In the genomic region with DNA sequence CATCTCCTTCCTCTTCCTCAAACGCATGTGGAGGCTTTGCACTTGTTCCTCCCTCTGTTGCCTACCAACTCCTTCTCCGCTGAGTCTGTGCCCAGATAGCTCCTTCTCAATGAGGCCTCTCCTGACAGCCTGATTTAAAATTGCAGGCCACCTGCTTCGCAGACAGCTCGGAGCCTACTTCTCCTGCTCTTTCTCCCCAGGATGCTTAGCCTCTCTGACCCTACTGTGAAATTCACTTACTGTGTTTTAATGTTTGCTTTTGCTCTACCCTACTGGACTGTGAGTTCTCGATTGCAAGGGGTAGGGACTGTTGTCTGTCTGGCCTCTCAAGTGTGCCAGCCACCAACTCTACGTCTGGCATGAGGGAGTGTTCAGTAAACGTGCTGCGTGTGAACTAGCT, we compare ENCODE assay signal across 17 cellular contexts.
DNase-seq lines count a peak whose midpoint lies in the region; ATAC-seq, FAIRE-seq and TF ChIP-seq lines count a peak whose summit lies in the region.
"Had no signal": no experiment of that assay in that cellular context is flagged by ENCODE, and none has a peak within 500 bp of the region (broad histone marks: within the 10 kb centered on the region; RNA-seq: fewer than 3 reads in every experiment).

No MANE protein-coding gene starts in this region.

- H3K4me3 Mint-ChIP-seq in glutamatergic neuron (ENCODE audit: unreplicated experiment): no peak overlapping the region
- H3K4me3 Mint-ChIP-seq in activated naive CD4-positive, alpha-beta T cell treated with anti-CD3 and anti-CD28 coated beads for 36 hours: no peak overlapping the region
- H3K4me3 Mint-ChIP-seq: central memory CD8-positive, alpha-beta T cell; natural killer cell had no signal

- H3K4me1 ChIP-seq in BLaER1 treated with 17β-estradiol and CSF1 and Interleukin-3, amounts not matched to agents 10 nM and 100 nM: peaks cover 9 to 34% (median 15%) of the 10 kb centered on the region in 10 experiments; a peak in 16 of 20 replicates

- TF ChIP-seq CTCF in glutamatergic neuron (IDR thresholded peaks at IDR 0.05; ENCODE audit: partially characterized antibody, unreplicated experiment): no peak

- peak overlapping the region in 6 of 11 experiments; percentile 13 to 34 (median 28); a peak in 6 of 22 replicates for H3K4me2 ChIP-seq in BLaER1 treated with 17β-estradiol and CSF1 and Interleukin-3, amounts not matched to agents 10 nM and 100 nM

- H3K27me3 Mint-ChIP-seq in glutamatergic neuron (ENCODE audit: unreplicated experiment): no peaks in the 10 kb centered on the region
- no peaks in the 10 kb centered on the region for H3K27me3 Mint-ChIP-seq in activated naive CD4-positive, alpha-beta T cell treated with anti-CD3 and anti-CD28 coated beads for 36 hours (ENCODE audit: low read depth)
- H3K27me3 Mint-ChIP-seq: central memory CD8-positive, alpha-beta T cell had no signal

- peaks cover 0 to 56% (median 16%) of the 10 kb centered on the region in 11 experiments; a peak in 11 of 22 replicates for H4K20me1 ChIP-seq in BLaER1 treated with 17β-estradiol and CSF1 and Interleukin-3, amounts not matched to agents 10 nM and 100 nM

- no peaks in the 10 kb centered on the region for H3K36me3 Mint-ChIP-seq in glutamatergic neuron (ENCODE audit: unreplicated experiment)
- H3K36me3 Mint-ChIP-seq in activated naive CD4-positive, alpha-beta T cell treated with anti-CD3 and anti-CD28 coated beads for 36 hours (ENCODE audit: low read depth): no peaks in the 10 kb centered on the region
- H3K36me3 Mint-ChIP-seq: natural killer cell had no signal

- intact Hi-C loops in activated naive CD4-positive, alpha-beta T cell treated with anti-CD3 and anti-CD28 coated beads for 36 hours (cut with micrococcal nuclease): no loop called here

- no peaks in the 10 kb centered on the region for H3K27me3 ChIP-seq in BLaER1 treated with 17β-estradiol and CSF1 and Interleukin-3, amounts not matched to agents 10 nM and 100 nM
- H3K27me3 ChIP-seq: transverse colon had no signal

- H3K9ac ChIP-seq in BLaER1 treated with 17β-estradiol and CSF1 and Interleukin-3, amounts not matched to agents 10 nM and 100 nM: no peak overlapping the region

- no peak overlapping the region for H3K4me3 ChIP-seq in BLaER1 treated with 17β-estradiol and CSF1 and Interleukin-3, amounts not matched to agents 10 nM and 100 nM
- H3K4me3 ChIP-seq: skin epidermis, transverse colon had no signal

- H3K27ac Mint-ChIP-seq in glutamatergic neuron (ENCODE audit: unreplicated experiment): peak overlapping the region; percentile 2
- no peak overlapping the region for H3K27ac Mint-ChIP-seq in activated naive CD4-positive, alpha-beta T cell treated with anti-CD3 and anti-CD28 coated beads for 36 hours
- H3K27ac Mint-ChIP-seq: natural killer cell had no signal

- H3K27ac ChIP-seq in BLaER1 treated with 17β-estradiol and CSF1 and Interleukin-3, amounts not matched to agents 10 nM and 100 nM: no peak overlapping the region
- H3K27ac ChIP-seq: skin epidermis had no signal

- no peak for ATAC-seq in HG03196 (IDR thresholded peaks at IDR 0.05; ENCODE audit: unreplicated experiment)
- ATAC-seq: natural killer cell had no signal

- DNase-seq in NCI-H1092 treated with DMSO at 0.1 percent for 48 hours (lab: John Stamatoyannopoulos, UW) (peak; percentile 77), NCI-H526 treated with DMSO at 0.1 percent for 48 hours (lab: John Stamatoyannopoulos, UW) (peak; percentile 44), glutamatergic neuron (no peak), urothelium cell line (ENCODE audit: low spot score) (no peak)
- no peak for DNase-seq in activated naive CD4-positive, alpha-beta T cell treated with anti-CD3 and anti-CD28 coated beads for 36 hours
- DNase-seq in stimulated activated CD4-positive, alpha-beta T cell treated with anti-CD3 and anti-CD28 coated beads, Interleukin-2, amount 100 ng/mL, for 24 hours: no peak
- DNase-seq: activated CD4-positive, alpha-beta T cell treated with anti-CD3 and anti-CD28 coated beads, Interleukin-2, amount 50 U/mL, for 1 hour; activated gamma-delta T cell; natural killer cell; NCI-H1048; SIG-M5; transverse colon had no signal

- no peaks in the 10 kb centered on the region for H3K36me3 ChIP-seq in BLaER1 treated with 17β-estradiol and CSF1 and Interleukin-3, amounts not matched to agents 10 nM and 100 nM
- H3K36me3 ChIP-seq: transverse colon had no signal

- CTCF ChIA-PET in activated naive CD4-positive, alpha-beta T cell treated with anti-CD3 and anti-CD28 coated beads for 36 hours (lab: Charles Lee): no interaction called here

- H3K9me3 Mint-ChIP-seq in glutamatergic neuron (ENCODE audit: unreplicated experiment): peaks cover 3% of the 10 kb centered on the region
- no peaks in the 10 kb centered on the region for H3K9me3 Mint-ChIP-seq in activated naive CD4-positive, alpha-beta T cell treated with anti-CD3 and anti-CD28 coated beads for 36 hours
- H3K9me3 Mint-ChIP-seq: central memory CD8-positive, alpha-beta T cell; natural killer cell had no signal

- peaks cover 38% of the 10 kb centered on the region for H3K4me1 Mint-ChIP-seq in glutamatergic neuron (ENCODE audit: low read depth, unreplicated experiment)
- H3K4me1 Mint-ChIP-seq in activated naive CD4-positive, alpha-beta T cell treated with anti-CD3 and anti-CD28 coated beads for 36 hours (ENCODE audit: low read depth): peaks cover 22% of the 10 kb centered on the region

- FAIRE-seq in urothelium cell line (lab: Jason Lieb, UNC): no peak
- FAIRE-seq: keratinocyte had no signal

- H3K9me3 ChIP-seq in BLaER1 treated with 17β-estradiol and CSF1 and Interleukin-3, amounts not matched to agents 10 nM and 100 nM (replicated peaks in 1 of 11): no peaks in the 10 kb centered on the region
- H3K9me3 ChIP-seq: transverse colon had no signal

Comparison
In these comparisons a context has a peak if more than half of its experiments do, and no peak if none do; other contexts are left out.
1. DNase-seq: peak in NCI-H1092 treated with DMSO at 0.1 percent for 48 hours (single experiment) and NCI-H526 treated with DMSO at 0.1 percent for 48 hours (single experiment); none in glutamatergic neuron (single experiment), activated naive CD4-positive, alpha-beta T cell treated with anti-CD3 and anti-CD28 coated beads for 36 hours (single experiment), urothelium cell line (single experiment) and stimulated activated CD4-positive, alpha-beta T cell treated with anti-CD3 and anti-CD28 coated beads, Interleukin-2, amount 100 ng/mL, for 24 hours (0 of 2).